Comparison of ENCODE assay signal across 8 cellular contexts in genomic region chr17:76709077-76709950, GRCh38. TPM values are rescaled to one million over a fixed set of nuclear protein-coding genes. Genes with fewer than 3 reads are reported as not detected.
DNase-seq lines count a peak whose midpoint lies in the region; ATAC-seq and TF ChIP-seq lines count a peak whose summit lies in the region.

No MANE protein-coding gene starts in this region.

- no peaks in the 10 kb centered on the region for H3K27me3 Mint-ChIP-seq in activated naive CD8-positive, alpha-beta T cell treated with anti-CD3 and anti-CD28 coated beads, Interleukin-2, amount 50 U/mL, for 24 hours

- peaks cover 27% of the 10 kb centered on the region for H3K4me1 ChIP-seq in A673 (ENCODE audit: insufficient read depth, low read length, poor library complexity, severe bottlenecking)
- peaks cover 27% of the 10 kb centered on the region for H3K4me1 ChIP-seq in HEK293 (ENCODE audit: control insufficient read depth, insufficient read depth, low read length)
- H3K4me1 ChIP-seq in heart right ventricle = peaks cover 9 to 83% (median 58%) of the 10 kb centered on the region in 9 donors

- 17 to 19% methylated on average over 29 of the region's 29 CpGs for WGBS in heart right ventricle, 2 donors

- H3K4me1 Mint-ChIP-seq in activated naive CD8-positive, alpha-beta T cell treated with anti-CD3 and anti-CD28 coated beads, Interleukin-2, amount 50 U/mL, for 24 hours = peaks cover 34% of the 10 kb centered on the region

- no peak overlapping the region for H3K27ac Mint-ChIP-seq in activated naive CD8-positive, alpha-beta T cell treated with anti-CD3 and anti-CD28 coated beads, Interleukin-2, amount 50 U/mL, for 24 hours

- H3K4me3 Mint-ChIP-seq in activated naive CD8-positive, alpha-beta T cell treated with anti-CD3 and anti-CD28 coated beads, Interleukin-2, amount 50 U/mL, for 24 hours = peak overlapping the region; percentile 70

- H3K36me3 ChIP-seq in A673 (ENCODE audit: insufficient read depth, low read length, poor library complexity, severe bottlenecking) (no peaks in the 10 kb centered on the region), HEK293 (ENCODE audit: control insufficient read depth in 2 of 2, insufficient read depth in 1 of 2, low read length in 2 of 2) (peaks cover 5 to 35% of the 10 kb centered on the region in 2 experiments; a peak in 2 of 3 replicates), heart right ventricle (peaks cover 0 to 41% (median 6%) of the 10 kb centered on the region in 9 donors)

- DNase-seq in A673 (ENCODE audit: low spot score) = peak; percentile 92
- no peak for DNase-seq in activated naive CD8-positive, alpha-beta T cell treated with anti-CD3 and anti-CD28 coated beads, Interleukin-2, amount 50 U/mL, for 24 hours
- peak; percentile 82 to 91 for DNase-seq in heart right ventricle
- DNase-seq in posterior vena cava (ENCODE audit: low spot score) = peak; percentile 97
- no peak for DNase-seq in mesenteric fat pad (ENCODE audit: low spot score)
- no peak for DNase-seq in NOMO-1 (lab: John Stamatoyannopoulos, UW; ENCODE audit: unreplicated experiment in 2 of 2)

- no peaks in the 10 kb centered on the region for H3K9me3 ChIP-seq in A673 (ENCODE audit: low read depth, low read length, poor library complexity, severe bottlenecking)
- no peaks in the 10 kb centered on the region for H3K9me3 ChIP-seq in HEK293 (ENCODE audit: control insufficient read depth, insufficient read depth, low read depth, low read length)
- no peaks in the 10 kb centered on the region for H3K9me3 ChIP-seq in heart right ventricle

- peaks cover 12% of the 10 kb centered on the region for H3K36me3 Mint-ChIP-seq in activated naive CD8-positive, alpha-beta T cell treated with anti-CD3 and anti-CD28 coated beads, Interleukin-2, amount 50 U/mL, for 24 hours (ENCODE audit: low read depth)

- BruUV-seq in A673 (replicated peaks; lab: Mats Ljungman, UMichigan) = TSS peak; percentile 35

- CTCF ChIA-PET in A673 (lab: Charles Lee) (interaction anchor here (0.5 kb wide), 1 partner anchor 25 kb away, joined by 16 read pairs; no protein-coding TSS in a partner anchor), HEK293 (lab: Yijun Ruan, JAX) (interaction anchor here (0.6 to 4.6 kb wide), 14 partner anchors 10 to 695 kb away, joined by 3 to 22 read pairs (median 4); no protein-coding TSS in a partner anchor)

- H3K9me3 Mint-ChIP-seq in activated naive CD8-positive, alpha-beta T cell treated with anti-CD3 and anti-CD28 coated beads, Interleukin-2, amount 50 U/mL, for 24 hours = no peaks in the 10 kb centered on the region

- POLR2A ChIA-PET in A673 (lab: Charles Lee; ENCODE audit: low non-redundant PET) = interaction anchor here (0.6 kb wide), 1 partner anchor 205 kb away, joined by 3 read pairs; no protein-coding TSS in a partner anchor
- POLR2A ChIA-PET in HEK293 (lab: Yijun Ruan, JAX) = interaction anchor here (0.6 to 3.5 kb wide), 13 partner anchors 7 to 385 kb away, joined by 3 to 22 read pairs (median 3); partner anchors contain the start of genes JMJD6 and METTL23

- H3K27ac ChIP-seq in A673 (ENCODE audit: low read depth, low read length, poor library complexity, severe bottlenecking) = peak overlapping the region; percentile 71
- peak overlapping the region; percentile 87 for H3K27ac ChIP-seq in HEK293 (ENCODE audit: extremely low read depth, low read depth, low read length)
- peak overlapping the region; percentile 89 to 98 (median 94) for H3K27ac ChIP-seq in heart right ventricle

- no peak for ATAC-seq in activated naive CD8-positive, alpha-beta T cell treated with anti-CD3 and anti-CD28 coated beads, Interleukin-2, amount 50 U/mL, for 24 hours
- ATAC-seq in heart right ventricle (peak; percentile 77 to 90 (median 84)), HG02981 (IDR thresholded peaks at IDR 0.05; ENCODE audit: unreplicated experiment) (no peak)

- TF ChIP-seq CTCF in A673 (conservative IDR thresholded peaks at IDR 0.05; ENCODE audit: low read depth, low read length) = no peak
- TF ChIP-seq CTCF in HEK293 (tag by site-specific recombination; IDR thresholded peaks at IDR 0.05) = no peak
- TF ChIP-seq CTCF in heart right ventricle (IDR thresholded peaks at IDR 0.05) = no peak

- H3K27me3 ChIP-seq in A673 (replicated peaks; ENCODE audit: insufficient read depth, low read depth, low read length, poor library complexity) (no peaks in the 10 kb centered on the region), heart right ventricle (no peaks in the 10 kb centered on the region)

- H3K4me3 ChIP-seq in A673 (ENCODE audit: low read depth, low read length, poor library complexity, severe bottlenecking) (peak overlapping the region; percentile 58), HEK293 (ENCODE audit: low read depth, low read length) (peak overlapping the region; percentile 65), heart right ventricle (peak overlapping the region; percentile 59 to 85 (median 79))

- intact Hi-C loops in A673 (cut with micrococcal nuclease; ENCODE audit: unreplicated experiment) (no loop called here), heart right ventricle (cut with DNase I) (loop anchor here in 3 of 10 donors (2.0 to 5.0 kb wide), 2 partner anchors 21 to 37 kb away; no protein-coding TSS in a partner anchor), posterior vena cava (cut with DNase I) (no loop called here)

TF ChIP-seq in HEK293, 187 proteins besides CTCF, POLR2A, EP300 and RAD21 (continues in another document):
- TF ChIP-seq KLF16 (tag by site-specific recombination; IDR thresholded peaks at IDR 0.05) (peak; percentile 73; the same call in 1 of the 2 replicates), ZNF529 (tag by site-specific recombination; IDR thresholded peaks at IDR 0.05; ENCODE audit: insufficient replicate concordance) (no peak), ZNF561 (tag by site-specific recombination; IDR thresholded peaks at IDR 0.05; ENCODE audit: borderline replicate concordance) (peak; percentile 76), ZNF350 (tag by site-specific recombination; IDR thresholded peaks at IDR 0.05) (no peak), ZNF510 (tag by site-specific recombination; IDR thresholded peaks at IDR 0.05; ENCODE audit: insufficient replicate concordance) (no peak), ZNF530 (tag by site-specific recombination; IDR thresholded peaks at IDR 0.05; ENCODE audit: low read depth) (no peak), ZNF416 (tag by site-specific recombination; IDR thresholded peaks at IDR 0.05) (no peak), REPIN1 (tag by site-specific recombination; IDR thresholded peaks at IDR 0.05; ENCODE audit: low read depth) (no peak), ZNF174 (tag by site-specific recombination; IDR thresholded peaks at IDR 0.05) (no peak), ZNF692 (tag by site-specific recombination; IDR thresholded peaks at IDR 0.05) (no peak), ZBTB48 (tag by site-specific recombination; IDR thresholded peaks at IDR 0.05) (peak; percentile 41), ZBTB21 (tag by site-specific recombination; IDR thresholded peaks at IDR 0.05) (peak; percentile 79; the same call in 1 of the 2 replicates), ZBTB6 (tag by site-specific recombination; IDR thresholded peaks at IDR 0.05) (peak; percentile 88), ZNF239 (tag by site-specific recombination; IDR thresholded peaks at IDR 0.05) (no peak)

RNA-seq across cellular contexts. Expression of gene MXRA7, which starts 1.5 kb away (rescaled TPM):
- total RNA-seq in A673 (2021) = 61.5 and 62.8 TPM in 2 replicates
- 100 to 1,000 TPM; 298 to 586 (median 488) TPM for total RNA-seq in heart right ventricle
- 100 to 1,000 TPM; 121 to 199 TPM for polyA plus RNA-seq in heart right ventricle
- 100 to 1,000 TPM; 343 to 428 TPM for total RNA-seq in posterior vena cava
- total RNA-seq in mesenteric fat pad = 193 TPM

RNA-seq across cellular contexts. Expression of gene JMJD6, which starts 17.1 kb away (rescaled TPM):
- total RNA-seq in A673 (2021) (66.9 and 77.6 TPM in 2 replicates), heart right ventricle (10 to 100 TPM; 34.6 to 79.3 (median 43.2) TPM), posterior vena cava (10 to 100 TPM; 32.1 to 43.0 TPM), mesenteric fat pad (55.3 TPM)
- polyA plus RNA-seq in heart right ventricle = 10 to 100 TPM; 36.1 to 56.5 TPM

RNA-seq across cellular contexts. Expression of gene METTL23, which starts 17.3 kb away (rescaled TPM):
- 42.4 and 46.0 TPM in 2 replicates for total RNA-seq in A673 (2021)
- 10 to 100 TPM; 18.0 to 29.9 (median 24.7) TPM for total RNA-seq in heart right ventricle
- 10 to 100 TPM; 24.5 to 41.8 TPM for polyA plus RNA-seq in heart right ventricle
- 10 to 100 TPM; 23.3 to 25.6 TPM for total RNA-seq in posterior vena cava
- total RNA-seq in mesenteric fat pad = 32.2 TPM

RNA-seq across cellular contexts. Expression of gene SRSF2, which starts 27.8 kb away (rescaled TPM):
- total RNA-seq in A673 (2021) (406 and 440 TPM in 2 replicates), heart right ventricle (100 to 1,000 TPM in 1 of 10 donors, 10 to 100 TPM in 9; 58.8 to 103 (median 76.3) TPM), posterior vena cava (100 to 1,000 TPM; 120 to 133 TPM), mesenteric fat pad (179 TPM)
- polyA plus RNA-seq in heart right ventricle = 100 to 1,000 TPM in 1 of 2 donors, 10 to 100 TPM in 1; 93.4 to 109 TPM

RNA-seq across cellular contexts. Expression of gene MFSD11, which starts 28.6 kb away (rescaled TPM):
- total RNA-seq in A673 (2021) (37.4 and 38.8 TPM in 2 replicates), heart right ventricle (10 to 100 TPM; 25.1 to 34.4 (median 29.6) TPM), posterior vena cava (10 to 100 TPM; 20.7 to 24.0 TPM), mesenteric fat pad (23.2 TPM)
- 10 to 100 TPM in 1 of 2 donors, 1 to 10 TPM in 1; 9.2 to 23.2 TPM for polyA plus RNA-seq in heart right ventricle

Comparison
In these comparisons a context has a peak if more than half of its experiments do, and no peak if none do; other contexts are left out.
1. DNase-seq: peak in A673 (single experiment), heart right ventricle (2 of 2) and posterior vena cava (single experiment); none in activated naive CD8-positive, alpha-beta T cell treated with anti-CD3 and anti-CD28 coated beads, Interleukin-2, amount 50 U/mL, for 24 hours (single experiment), mesenteric fat pad (single experiment) and NOMO-1 (0 of 2).
2. ATAC-seq: peak in heart right ventricle (8 of 8); none in activated naive CD8-positive, alpha-beta T cell treated with anti-CD3 and anti-CD28 coated beads, Interleukin-2, amount 50 U/mL, for 24 hours (single experiment) and HG02981 (single experiment).
3. Peak in every context shown above with its lines, with median percentiles within 50 percentile points of each other: H3K27ac ChIP-seq and H3K4me3 ChIP-seq.